Comparison of ENCODE assay signal across 17 cellular contexts in genomic region chr19:38001158-38001781, GRCh38.
A peak's percentile ranks its signal among the peaks of the same experiment; 100 is the strongest.
DNase-seq lines count a peak whose midpoint lies in the region; ATAC-seq, FAIRE-seq and TF ChIP-seq lines count a peak whose summit lies in the region.
"Had no signal": no experiment of that assay in that cellular context is flagged by ENCODE, and none has a peak within 500 bp of the region (broad histone marks: within the 10 kb centered on the region; RNA-seq: fewer than 3 reads in every experiment).

No MANE protein-coding gene starts in this region.

- no peak for TF ChIP-seq CTCF in left ventricle myocardium inferior (IDR thresholded peaks at IDR 0.05; ENCODE audit: borderline replicate concordance)
- no peak for TF ChIP-seq CTCF in heart right ventricle (IDR thresholded peaks at IDR 0.05)
- TF ChIP-seq CTCF in OCI-LY1 (IDR thresholded peaks at IDR 0.05; ENCODE audit: low read length): no peak
- TF ChIP-seq CTCF in brain microvascular endothelial cell (IDR thresholded peaks at IDR 0.05; ENCODE audit: low read depth, low read length, missing control alignments): no peak
- TF ChIP-seq CTCF in GM13976 (IDR thresholded peaks at IDR 0.05; ENCODE audit: borderline replicate concordance, control extremely low read depth, extremely low read depth, insufficient read depth, missing control alignments): no peak

- no peaks in the 10 kb centered on the region for H3K9me3 ChIP-seq in left ventricle myocardium inferior (replicated peaks)
- no peaks in the 10 kb centered on the region for H3K9me3 ChIP-seq in heart right ventricle
- H3K9me3 ChIP-seq in OCI-LY1 (ENCODE audit: low read length): no peaks in the 10 kb centered on the region

- WGBS in heart right ventricle, 2 donors: 89 to 90% methylated on average over 5 of the region's 5 CpGs

- H3K27me3 Mint-ChIP-seq in stimulated activated naive B cell treated with anti-CD40 and anti-IgM and Interleukin-4, amounts not matched to agents 10 μg/mL and 1 μg/mL and 100 μg/mL, for 72 hours: no peaks in the 10 kb centered on the region

- peak overlapping the region; percentile 20 for H3K27ac Mint-ChIP-seq in stimulated activated naive B cell treated with anti-CD40 and anti-IgM and Interleukin-4, amounts not matched to agents 10 μg/mL and 1 μg/mL and 100 μg/mL, for 72 hours
- H3K27ac Mint-ChIP-seq: CD8-positive, alpha-beta T cell had no signal

- H3K79me2 ChIP-seq in OCI-LY1 (ENCODE audit: insufficient read depth, low read length): 0 out of 2 replicates have a peak, but pooled peaks cover 3% of the 10 kb centered on the region

- ATAC-seq in heart right ventricle: no peak
- ATAC-seq in stimulated activated naive B cell treated with anti-CD40 and anti-IgM and Interleukin-4, amounts not matched to agents 10 μg/mL and 1 μg/mL and 100 μg/mL, for 72 hours (replicated peaks): no peak
- ATAC-seq: CD8-positive, alpha-beta T cell had no signal

- DNase-seq in left ventricle myocardium inferior (no peak), heart right ventricle (no peak), brain microvascular endothelial cell (no peak), frontal cortex (ENCODE audit: low spot score in 2 of 2) (no peak), GM13976 (ENCODE audit: low spot score) (no peak), NCI-H1105 (lab: John Stamatoyannopoulos, UW) (no peak)
- DNase-seq in stimulated activated naive B cell treated with anti-CD40 and anti-IgM and Interleukin-4, amounts not matched to agents 10 μg/mL and 1 μg/mL and 100 μg/mL, for 72 hours: no peak
- DNase-seq: ACHN; CD8-positive, alpha-beta T cell; DMS 273 treated with DMSO at 0.1 percent for 48 hours; H7; NCI-H1048; NCI-H1694; NCI-H2107; NCI-H69; SHP77 had no signal

- H3K4me1 Mint-ChIP-seq in stimulated activated naive B cell treated with anti-CD40 and anti-IgM and Interleukin-4, amounts not matched to agents 10 μg/mL and 1 μg/mL and 100 μg/mL, for 72 hours: peaks cover 12 to 33% of the 10 kb centered on the region in 2 donors

- no peak for FAIRE-seq in frontal cortex (lab: Jason Lieb, UNC)

- H3K36me3 Mint-ChIP-seq in stimulated activated naive B cell treated with anti-CD40 and anti-IgM and Interleukin-4, amounts not matched to agents 10 μg/mL and 1 μg/mL and 100 μg/mL, for 72 hours: peaks cover 14 to 18% of the 10 kb centered on the region in 2 donors
- H3K36me3 Mint-ChIP-seq: CD8-positive, alpha-beta T cell had no signal

- H2AFZ ChIP-seq in OCI-LY1 (ENCODE audit: low read length): no peak overlapping the region

- H3K36me3 ChIP-seq in left ventricle myocardium inferior (no peaks in the 10 kb centered on the region), heart right ventricle (no peaks in the 10 kb centered on the region), OCI-LY1 (ENCODE audit: insufficient read depth, low read length) (no peaks in the 10 kb centered on the region), brain microvascular endothelial cell (replicated peaks) (no peaks in the 10 kb centered on the region)

- H3K4me2 ChIP-seq in OCI-LY1 (ENCODE audit: low read length): no peak overlapping the region

- no peaks in the 10 kb centered on the region for H4K20me1 ChIP-seq in OCI-LY1 (ENCODE audit: insufficient read depth, low read length)

- in situ Hi-C loops in brain microvascular endothelial cell (cut with HindIII; ENCODE audit: low pct_ligation_motif_present, low sequenced_read_pairs) (no loop called here), GM13976 (cut with MboI; ENCODE audit: low sequenced_read_pairs, unreplicated experiment) (no loop called here)

- no peak overlapping the region for H3K9ac ChIP-seq in OCI-LY1 (ENCODE audit: low read length)

- no peak overlapping the region for H3K4me3 ChIP-seq in left ventricle myocardium inferior
- H3K4me3 ChIP-seq in heart right ventricle: no peak overlapping the region
- no peak overlapping the region for H3K4me3 ChIP-seq in OCI-LY1 (ENCODE audit: low read depth, low read length, poor library complexity, severe bottlenecking)
- H3K4me3 ChIP-seq in brain microvascular endothelial cell (ENCODE audit: low read depth, low read length): no peak overlapping the region

- H3K4me1 ChIP-seq in left ventricle myocardium inferior: peaks cover 55% of the 10 kb centered on the region
- H3K4me1 ChIP-seq in heart right ventricle: peaks cover 9 to 57% (median 39%) of the 10 kb centered on the region in 9 donors
- H3K4me1 ChIP-seq in OCI-LY1 (ENCODE audit: insufficient read depth, low read length, severe bottlenecking): peaks cover 57% of the 10 kb centered on the region

- H3K9me2 ChIP-seq in OCI-LY1 (ENCODE audit: low read depth, low read length): no peaks in the 10 kb centered on the region

- no peaks in the 10 kb centered on the region for H3F3A ChIP-seq in OCI-LY1 (ENCODE audit: insufficient read depth, low read length)

- H3K27me3 ChIP-seq in left ventricle myocardium inferior (ENCODE audit: low read depth) (no peaks in the 10 kb centered on the region), heart right ventricle (no peaks in the 10 kb centered on the region), OCI-LY1 (ENCODE audit: insufficient read depth, low read length) (no peaks in the 10 kb centered on the region), brain microvascular endothelial cell (replicated peaks) (no peaks in the 10 kb centered on the region)

- peak overlapping the region; percentile 2 for H3K27ac ChIP-seq in left ventricle myocardium inferior (replicated peaks)
- no peak overlapping the region for H3K27ac ChIP-seq in heart right ventricle
- peak overlapping the region; percentile 25 for H3K27ac ChIP-seq in OCI-LY1 (ENCODE audit: low read depth, low read length, poor library complexity, severe bottlenecking)
- peak overlapping the region; percentile 67 for H3K27ac ChIP-seq in brain microvascular endothelial cell

- no peak overlapping the region for H3K4me3 Mint-ChIP-seq in stimulated activated naive B cell treated with anti-CD40 and anti-IgM and Interleukin-4, amounts not matched to agents 10 μg/mL and 1 μg/mL and 100 μg/mL, for 72 hours
- H3K4me3 Mint-ChIP-seq: CD8-positive, alpha-beta T cell had no signal

- intact Hi-C loops in left ventricle myocardium inferior (cut with micrococcal nuclease) (no loop called here), heart right ventricle (cut with DNase I) (loop anchor here in 4 of 10 donors (5.0 to 10.0 kb wide), 3 partner anchors 89 to 96 kb away; partner anchors contain the start of genes SIPA1L3 (in 3 of the 4) and WDR87 (in 3 of the 4))

- H3K9me3 Mint-ChIP-seq in stimulated activated naive B cell treated with anti-CD40 and anti-IgM and Interleukin-4, amounts not matched to agents 10 μg/mL and 1 μg/mL and 100 μg/mL, for 72 hours: no peaks in the 10 kb centered on the region
- H3K9me3 Mint-ChIP-seq: CD8-positive, alpha-beta T cell had no signal

Comparison
In these comparisons a context has a peak if more than half of its experiments do, and no peak if none do; other contexts are left out.
1. H3K27ac ChIP-seq: peak in left ventricle myocardium inferior (single experiment), OCI-LY1 (single experiment) and brain microvascular endothelial cell (single experiment); none in heart right ventricle (0 of 10).